8 cellular contexts compared by ENCODE assay signal in the genomic region with DNA sequence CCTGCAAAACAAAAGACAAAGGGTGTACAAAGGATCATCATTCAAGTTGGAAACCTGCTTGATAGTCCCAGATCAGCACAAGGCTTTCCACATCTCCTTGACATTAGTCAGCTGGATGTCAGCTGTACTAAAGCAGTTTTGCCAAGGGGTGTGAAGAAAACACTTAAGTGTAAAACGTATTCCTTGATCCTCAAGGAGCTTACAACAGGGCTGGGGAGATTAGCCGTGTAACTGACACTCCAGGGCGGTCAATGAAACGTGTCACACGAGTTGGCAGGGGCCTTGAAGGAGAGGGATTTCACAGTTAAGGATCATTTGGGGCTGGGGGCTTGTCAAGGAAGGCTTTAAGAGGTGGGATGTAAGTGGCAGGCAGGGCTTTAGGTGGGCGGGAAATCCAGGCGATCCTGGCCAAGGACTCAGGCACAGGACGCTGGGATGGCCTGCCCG. TPM values are rescaled to one million over a fixed set of nuclear protein-coding genes. Genes with fewer than 3 reads are reported as not detected.
DNase-seq lines count a peak whose midpoint lies in the region; ATAC-seq and TF ChIP-seq lines count a peak whose summit lies in the region.

No MANE protein-coding gene starts in this region.

- no peaks in the 10 kb centered on the region for H3K4me1 ChIP-seq in endodermal cell (ENCODE audit: control insufficient read depth, insufficient read depth, low read length)
- no peaks in the 10 kb centered on the region for H3K4me1 ChIP-seq in naive thymus-derived CD4-positive, alpha-beta T cell (ENCODE audit: control insufficient read depth in 2 of 2, insufficient read depth in 2 of 2, low read length in 2 of 2)

- H3K9ac ChIP-seq in endodermal cell (ENCODE audit: extremely low read depth, low read length, poor library complexity, severe bottlenecking), result peak overlapping the region; percentile 52

- H3K27me3 Mint-ChIP-seq in endodermal cell (ENCODE audit: insufficient read depth), result peaks cover 11% of the 10 kb centered on the region
- peaks cover 17 to 41% (median 22%) of the 10 kb centered on the region in 5 donors for H3K27me3 Mint-ChIP-seq in naive thymus-derived CD4-positive, alpha-beta T cell

- no peaks in the 10 kb centered on the region for H3K9me3 Mint-ChIP-seq in endodermal cell
- peaks cover 0 to 13% (median 4%) of the 10 kb centered on the region in 11 donors for H3K9me3 Mint-ChIP-seq in naive thymus-derived CD4-positive, alpha-beta T cell

- H3K27me3 ChIP-seq in endodermal cell (ENCODE audit: control insufficient read depth, insufficient read depth, low read length, poor library complexity, severe bottlenecking), result no peaks in the 10 kb centered on the region
- no peaks in the 10 kb centered on the region for H3K27me3 ChIP-seq in naive thymus-derived CD4-positive, alpha-beta T cell (ENCODE audit: control insufficient read depth in 2 of 2, insufficient read depth in 2 of 2, low read length in 2 of 2)

- ATAC-seq in naive thymus-derived CD4-positive, alpha-beta T cell, result no peak

- H3K36me3 Mint-ChIP-seq in endodermal cell (ENCODE audit: low read depth), result peaks cover 2% of the 10 kb centered on the region
- H3K36me3 Mint-ChIP-seq in naive thymus-derived CD4-positive, alpha-beta T cell, result peaks cover 0 to 11% (median 3%) of the 10 kb centered on the region in 5 donors

- peak; percentile 8 for DNase-seq in GM04504 (ENCODE audit: low read depth)
- DNase-seq in NCI-H524 (lab: John Stamatoyannopoulos, UW), result peak; percentile 58 to 69
- no peak for DNase-seq in endodermal cell
- no peak for DNase-seq in naive thymus-derived CD4-positive, alpha-beta T cell
- DNase-seq in iPS-NIHi7 (ENCODE audit: extremely low spot score), result no peak
- DNase-seq in NCI-H1048 (lab: John Stamatoyannopoulos, UW), result no peak
- no peak for DNase-seq in NCI-H774 (lab: John Stamatoyannopoulos, UW)
- no peak for DNase-seq in KG1 (lab: John Stamatoyannopoulos, UW)

- H3K4me3 Mint-ChIP-seq in endodermal cell, result peak overlapping the region; percentile 87
- H3K4me3 Mint-ChIP-seq in naive thymus-derived CD4-positive, alpha-beta T cell, result peak overlapping the region; percentile 58 to 88 (median 78)

- H3K27ac ChIP-seq in endodermal cell (ENCODE audit: low read depth, low read length), result no peak overlapping the region
- no peak overlapping the region for H3K27ac ChIP-seq in naive thymus-derived CD4-positive, alpha-beta T cell (ENCODE audit: low read depth, low read length)

- WGBS in endodermal cell (ENCODE audit: insufficient coverage in 1 of 2, insufficient read length in 1 of 2), 2 experiments, result 33 to 45% methylated on average over 5 to 9 of the region's 9 CpGs

- H3K9me3 ChIP-seq in endodermal cell (ENCODE audit: control insufficient read depth, low read length), result no peaks in the 10 kb centered on the region
- H3K9me3 ChIP-seq in naive thymus-derived CD4-positive, alpha-beta T cell (ENCODE audit: control insufficient read depth in 2 of 3, low read length in 3 of 3), result no peaks in the 10 kb centered on the region

- POLR2A ChIA-PET in naive thymus-derived CD4-positive, alpha-beta T cell (lab: Charles Lee), result no interaction called here

- intact Hi-C loops in naive thymus-derived CD4-positive, alpha-beta T cell (cut with micrococcal nuclease), result no loop called here

- peaks cover 5% of the 10 kb centered on the region for H3K4me1 Mint-ChIP-seq in endodermal cell
- H3K4me1 Mint-ChIP-seq in naive thymus-derived CD4-positive, alpha-beta T cell, result peaks cover 5 to 22% (median 9%) of the 10 kb centered on the region in 7 donors

- H3K4me3 ChIP-seq in endodermal cell (ENCODE audit: low read length), result peak overlapping the region; percentile 83
- no peak overlapping the region for H3K4me3 ChIP-seq in naive thymus-derived CD4-positive, alpha-beta T cell (ENCODE audit: low read length)

- no peak for TF ChIP-seq CTCF in endodermal cell (conservative IDR thresholded peaks at IDR 0.05)

- H3K27ac Mint-ChIP-seq in endodermal cell, result peak overlapping the region; percentile 85
- H3K27ac Mint-ChIP-seq in naive thymus-derived CD4-positive, alpha-beta T cell, result peak overlapping the region in 1 of 9 donors; percentile 81

- no peaks in the 10 kb centered on the region for H3K36me3 ChIP-seq in endodermal cell (ENCODE audit: control insufficient read depth, insufficient read depth, low read length)
- H3K36me3 ChIP-seq in naive thymus-derived CD4-positive, alpha-beta T cell (ENCODE audit: control insufficient read depth in 2 of 3, insufficient read depth in 3 of 3, low read length in 3 of 3), result no peaks in the 10 kb centered on the region

- CTCF ChIA-PET in naive thymus-derived CD4-positive, alpha-beta T cell (lab: Charles Lee), result no interaction called here

RNA-seq across cellular contexts. Expression of a gene that starts 0.4 kb away (rescaled TPM):
- 10 to 100 TPM; 12.4 to 13.7 TPM for total RNA-seq in endodermal cell
- polyA plus RNA-seq in endodermal cell (2013, experiment 1 of 2), result 11.6 TPM
- polyA plus RNA-seq in endodermal cell (2013, experiment 2 of 2), result 11.3 TPM
- 1 to 10 TPM in 2 of 5 experiments, under 1 TPM in 2, not detected in 1; 0.21 to 2.7 (median 1.0) TPM for total RNA-seq in naive thymus-derived CD4-positive, alpha-beta T cell
- not detected for polyA plus RNA-seq in naive thymus-derived CD4-positive, alpha-beta T cell

Comparison
In these comparisons a context has a peak if more than half of its experiments do, and no peak if none do; other contexts are left out.
1. DNase-seq: peak in GM04504 (single experiment) and NCI-H524 (2 of 2); none in endodermal cell (single experiment), naive thymus-derived CD4-positive, alpha-beta T cell (0 of 9), iPS-NIHi7 (single experiment), NCI-H1048 (single experiment), NCI-H774 (single experiment) and KG1 (single experiment).